ENCODE assay signal across 9 cellular contexts in the genomic region with DNA sequence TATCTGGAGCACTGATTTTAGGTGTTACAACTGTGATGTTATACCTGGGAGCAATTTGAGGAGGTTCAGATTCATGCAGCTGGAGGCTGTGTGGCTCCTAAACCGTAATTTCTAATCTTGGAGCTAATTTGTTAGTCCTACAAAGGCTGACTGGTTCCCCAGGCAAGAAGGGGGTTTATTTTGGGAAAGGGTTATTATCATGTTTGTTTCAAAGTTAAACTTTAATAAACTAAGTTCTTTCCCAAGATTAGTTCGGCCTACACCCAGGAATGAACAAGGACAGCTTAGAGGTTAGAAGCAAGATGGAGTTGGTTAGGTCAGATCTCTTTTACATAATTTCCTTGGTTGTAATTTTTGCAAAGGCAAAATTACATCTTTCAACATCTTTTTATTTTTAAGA.
"Had no signal": no experiment of that assay in that cellular context is flagged by ENCODE, and none has a peak within 500 bp of the region (broad histone marks: within the 10 kb centered on the region; RNA-seq: fewer than 3 reads in every experiment).

No MANE protein-coding gene starts in this region.

- H3K9me3 Mint-ChIP-seq: HFFc6 had no signal

- DNase-seq: GM23248, GOT3, H7, HFFc6, IMR-90, KG1 had no signal

- H3K27ac Mint-ChIP-seq: HFFc6 had no signal

- H3K27ac ChIP-seq: GM23248, HL-60 had no signal

- ATAC-seq: HCT116, K562 had no signal

- H3K4me3 Mint-ChIP-seq: HFFc6 had no signal
